ENCODE assay signal across 5 cellular contexts in genomic region chr16:29453754-29454153, GRCh38. TPM values are rescaled to one million over a fixed set of nuclear protein-coding genes. Genes with fewer than 3 reads are reported as not detected.
DNase-seq lines count a peak whose midpoint lies in the region; ATAC-seq and TF ChIP-seq lines count a peak whose summit lies in the region.
"Not testable (repeated sequence)": the region's sequence is repeated elsewhere in the genome, so short reads cannot be mapped to it uniquely, and the experiment has no call there.

No MANE protein-coding gene starts in this region.

- not testable (repeated sequence) for H3K36me3 ChIP-seq in lower lobe of right lung

- H3K9me3 ChIP-seq in lower lobe of right lung: not testable (repeated sequence)

- not testable (repeated sequence) for H3K9me3 Mint-ChIP-seq in activated naive CD4-positive, alpha-beta T cell treated with anti-CD3 and anti-CD28 coated beads, Interleukin-2, amount 50 U/mL, for 72 hours

- H3K27ac Mint-ChIP-seq in activated naive CD4-positive, alpha-beta T cell treated with anti-CD3 and anti-CD28 coated beads, Interleukin-2, amount 50 U/mL, for 72 hours: not testable (repeated sequence)

- H3K4me3 ChIP-seq in lower lobe of right lung: not testable (repeated sequence)

- H3K27me3 ChIP-seq in lower lobe of right lung (ENCODE audit: low read depth): not testable (repeated sequence)

- ATAC-seq in GM19455 (IDR thresholded peaks at IDR 0.05; ENCODE audit: unreplicated experiment) (peak; percentile 14), HG02798 (IDR thresholded peaks at IDR 0.05; ENCODE audit: poor library complexity, unreplicated experiment) (peak; percentile 7), HG03442 (IDR thresholded peaks at IDR 0.05; ENCODE audit: unreplicated experiment) (peak; percentile 3), lower lobe of right lung (peak; percentile 12 to 50)
- ATAC-seq in activated naive CD4-positive, alpha-beta T cell treated with anti-CD3 and anti-CD28 coated beads, Interleukin-2, amount 50 U/mL, for 72 hours: peak; percentile 13 to 25

- H3K27ac ChIP-seq in lower lobe of right lung: not testable (repeated sequence)

- not testable (repeated sequence) for H3K36me3 Mint-ChIP-seq in activated naive CD4-positive, alpha-beta T cell treated with anti-CD3 and anti-CD28 coated beads, Interleukin-2, amount 50 U/mL, for 72 hours

- DNase-seq in activated naive CD4-positive, alpha-beta T cell treated with anti-CD3 and anti-CD28 coated beads, Interleukin-2, amount 50 U/mL, for 72 hours (ENCODE audit: low spot score in 2 of 2); lower lobe of right lung: not testable (repeated sequence)

- intact Hi-C loops in lower lobe of right lung (cut with DNase I): not testable (repeated sequence)

- TF ChIP-seq CTCF in lower lobe of right lung (IDR thresholded peaks at IDR 0.05): not testable (repeated sequence)

- not testable (repeated sequence) for H3K4me1 ChIP-seq in lower lobe of right lung

RNA-seq across cellular contexts. Expression of gene BOLA2, which starts 0.4 kb away (rescaled TPM):
- 10 to 100 TPM; 14.3 to 25.5 TPM for total RNA-seq in activated naive CD4-positive, alpha-beta T cell treated with anti-CD3 and anti-CD28 coated beads, Interleukin-2, amount 50 U/mL, for 72 hours
- total RNA-seq in lower lobe of right lung: 4.4 TPM

RNA-seq across cellular contexts. Expression of gene SLX1B, which starts 0.6 kb away (rescaled TPM):
- total RNA-seq in activated naive CD4-positive, alpha-beta T cell treated with anti-CD3 and anti-CD28 coated beads, Interleukin-2, amount 50 U/mL, for 72 hours: 10 to 100 TPM; 73.8 to 96.1 TPM
- 31.7 TPM for total RNA-seq in lower lobe of right lung

RNA-seq across cellular contexts. Expression of gene SULT1A4, which starts 6.0 kb away (rescaled TPM):
- total RNA-seq in activated naive CD4-positive, alpha-beta T cell treated with anti-CD3 and anti-CD28 coated beads, Interleukin-2, amount 50 U/mL, for 72 hours: 1 to 10 TPM; 2.6 to 5.2 TPM
- 20.7 TPM for total RNA-seq in lower lobe of right lung

RNA-seq across cellular contexts. Expression of gene NPIPB11, which starts 47.2 kb away (rescaled TPM):
- 1 to 10 TPM; 2.3 to 4.7 TPM for total RNA-seq in activated naive CD4-positive, alpha-beta T cell treated with anti-CD3 and anti-CD28 coated beads, Interleukin-2, amount 50 U/mL, for 72 hours
- 1.6 TPM for total RNA-seq in lower lobe of right lung

RNA-seq across cellular contexts. Expression of gene NPIPB12, which starts 52.5 kb away (rescaled TPM):
- total RNA-seq in activated naive CD4-positive, alpha-beta T cell treated with anti-CD3 and anti-CD28 coated beads, Interleukin-2, amount 50 U/mL, for 72 hours: 10 to 100 TPM; 80.4 to 93.3 TPM
- total RNA-seq in lower lobe of right lung: 53.1 TPM
